Comparison of ENCODE assay signal across 22 cellular contexts in genomic region chr5:33410221-33410620, GRCh38.
"Had no signal": no experiment of that assay in that cellular context is flagged by ENCODE, and none has a peak within 500 bp of the region (broad histone marks: within the 10 kb centered on the region; RNA-seq: fewer than 3 reads in every experiment).

No MANE protein-coding gene starts in this region.

- H3K27me3 ChIP-seq: foreskin keratinocyte, gastroesophageal sphincter, heart left ventricle, left lung, pancreas, tibial nerve, upper lobe of right lung, uterus had no signal

- H3K4me1 ChIP-seq: foreskin keratinocyte, gastroesophageal sphincter, heart left ventricle, left lung, pancreas, tibial nerve had no signal

- ATAC-seq: foreskin keratinocyte; gastroesophageal sphincter; heart left ventricle; left cardiac atrium; left lung; natural killer cell; stimulated activated memory B cell treated with anti-CD40 and anti-IgM and Interleukin-4, amounts not matched to agents 10 μg/mL and 1 μg/mL and 100 μg/mL, for 72 hours; stimulated activated naive CD8-positive, alpha-beta T cell treated with anti-CD3 and anti-CD28 coated beads, Interleukin-15, Interleukin-2, amounts not matched to agents 100 U/mL and 50 U/mL, for 24 hours; upper lobe of right lung had no signal

- H3K27ac ChIP-seq: dorsolateral prefrontal cortex, foreskin keratinocyte, left lung, pancreas, thoracic aorta, tibial nerve, upper lobe of right lung had no signal

- H3K9me3 ChIP-seq: gastroesophageal sphincter, heart left ventricle, left lung, pancreas, thoracic aorta, tibial nerve, upper lobe of right lung, uterus had no signal

- FAIRE-seq: colon, islet of Langerhans, pancreas had no signal

- H3K36me3 ChIP-seq: gastroesophageal sphincter, heart left ventricle, left lung, pancreas, thoracic aorta, tibial nerve, upper lobe of right lung, uterus had no signal

- DNase-seq: dorsolateral prefrontal cortex; effector CD4-positive, alpha-beta T cell; foreskin keratinocyte; heart left ventricle; hippocampal formation; left cardiac atrium; left lung; mesendoderm; midbrain; natural killer cell; occipital lobe; pancreas; stimulated activated CD4-positive, alpha-beta T cell treated with anti-CD3 and anti-CD28 coated beads, Interleukin-4, amount 100 ng/mL, for 4 hours; stimulated activated naive CD8-positive, alpha-beta T cell treated with anti-CD3 and anti-CD28 coated beads, Interleukin-15, Interleukin-2, amounts not matched to agents 100 U/mL and 50 U/mL, for 24 hours; upper lobe of right lung; uterus had no signal

- H3K4me3 ChIP-seq: dorsolateral prefrontal cortex, gastroesophageal sphincter, heart left ventricle, left lung, pancreas, thoracic aorta, tibial nerve, upper lobe of right lung, uterus had no signal
